In genomic region chr1:248863011-248863881, GRCh38 we compare ENCODE assay signal across 8 cellular contexts. TPM values are rescaled to one million over a fixed set of nuclear protein-coding genes. Genes with fewer than 3 reads are reported as not detected.
DNase-seq lines count a peak whose midpoint lies in the region; TF ChIP-seq lines count a peak whose summit lies in the region.

No MANE protein-coding gene starts in this region.

- in situ Hi-C loops in G401 (cut with HindIII; ENCODE audit: low sequenced_read_pairs), result no loop called here

- peak overlapping the region; percentile 97 for H2AFZ ChIP-seq in osteoblast (ENCODE audit: low read length)

- H3K27ac ChIP-seq in SJCRH30 (no peak overlapping the region), osteoblast (ENCODE audit: low read depth, low read length) (no peak overlapping the region), thymus (ENCODE audit: low read depth) (peak overlapping the region; percentile 95)

- peak overlapping the region; percentile 42 for H3K4me3 ChIP-seq in MG63
- peak overlapping the region; percentile 49 for H3K4me3 ChIP-seq in SJCRH30
- H3K4me3 ChIP-seq in osteoblast (ENCODE audit: insufficient read depth, low read length), result peak overlapping the region; percentile 78
- peak overlapping the region; percentile 85 for H3K4me3 ChIP-seq in thymus (ENCODE audit: low read length)

- H3K36me3 ChIP-seq in MG63 (no peaks in the 10 kb centered on the region), SJCRH30 (no peaks in the 10 kb centered on the region), osteoblast (ENCODE audit: insufficient read depth, low read length) (no peaks in the 10 kb centered on the region), thymus (ENCODE audit: control insufficient read depth, insufficient read depth) (no peaks in the 10 kb centered on the region)

- 14% methylated on average over 46 of the region's 46 CpGs for WGBS in thymus

- H3K27me3 ChIP-seq in MG63 (0 out of 2 replicates have a peak, but pooled peaks cover 2% of the 10 kb centered on the region), SJCRH30 (no peaks in the 10 kb centered on the region), osteoblast (ENCODE audit: insufficient read depth, low read length) (no peaks in the 10 kb centered on the region), thymus (ENCODE audit: control insufficient read depth, insufficient read depth) (no peaks in the 10 kb centered on the region)

- H3K4me1 ChIP-seq in SJCRH30 (peaks cover 7% of the 10 kb centered on the region), osteoblast (ENCODE audit: insufficient read depth, low read length) (peaks cover 22% of the 10 kb centered on the region), thymus (ENCODE audit: control insufficient read depth, insufficient read depth, low read length) (peaks cover 9% of the 10 kb centered on the region)

- H4K20me1 ChIP-seq in osteoblast (ENCODE audit: insufficient read depth, low read length), result no peaks in the 10 kb centered on the region

- H3K4me2 ChIP-seq in osteoblast (ENCODE audit: insufficient read depth, low read length), result peak overlapping the region; percentile 96

- no peak for TF ChIP-seq CTCF in osteoblast (IDR thresholded peaks at IDR 0.05; ENCODE audit: extremely low read depth, low read depth, low read length)

- H3K79me2 ChIP-seq in osteoblast (ENCODE audit: insufficient read depth, low read length), result peaks cover 4% of the 10 kb centered on the region

- DNase-seq in G401 (ENCODE audit: low spot score), result peak; percentile 95
- DNase-seq in HCEC 1CT, result peak; percentile 58
- DNase-seq in MG63, result peak; percentile 75
- DNase-seq in SJCRH30, result peak; percentile 86 to 91
- DNase-seq in activated naive CD4-positive, alpha-beta T cell treated with Interleukin-2 at 50 U/mL for 16 hours, result peak; percentile 82
- DNase-seq in glomerular visceral epithelial cell (ENCODE audit: extremely low spot score), result peak; percentile 81
- DNase-seq in osteoblast (ENCODE audit: insufficient read length, low spot score, missing footprints), result peak; percentile 93

- H3K9me3 ChIP-seq in MG63, result no peaks in the 10 kb centered on the region
- H3K9me3 ChIP-seq in SJCRH30 (replicated peaks), result no peaks in the 10 kb centered on the region
- H3K9me3 ChIP-seq in osteoblast (ENCODE audit: low read depth, low read length), result no peaks in the 10 kb centered on the region
- no peaks in the 10 kb centered on the region for H3K9me3 ChIP-seq in thymus (ENCODE audit: control insufficient read depth)

RNA-seq across cellular contexts. Expression of gene ZNF692, which starts 4.4 kb away (rescaled TPM):
- total RNA-seq in G401 (2014; rRNA removed; shearing (Covaris generic)), result 7.9 and 12.7 TPM in 2 replicates
- total RNA-seq in MG63 (2014; rRNA removed; shearing (Covaris generic); ENCODE audit: low replicate concordance), result 14.3 and 14.7 TPM in 2 replicates
- total RNA-seq in SJCRH30 (2014; rRNA removed; shearing (Covaris generic)), result 17.2 and 26.4 TPM in 2 replicates
- 9.1 and 12.3 TPM in 2 replicates for total RNA-seq in osteoblast
- 127 TPM for polyA plus RNA-seq in thymus

RNA-seq across cellular contexts. Expression of gene ZNF672, which starts 25.2 kb away (rescaled TPM):
- 57.1 and 63.1 TPM in 2 replicates for total RNA-seq in G401 (2014; rRNA removed; shearing (Covaris generic))
- 16.4 and 22.2 TPM in 2 replicates for total RNA-seq in MG63 (2014; rRNA removed; shearing (Covaris generic); ENCODE audit: low replicate concordance)
- total RNA-seq in SJCRH30 (2014; rRNA removed; shearing (Covaris generic)), result 15.9 and 17.0 TPM in 2 replicates
- 15.2 and 15.3 TPM in 2 replicates for total RNA-seq in osteoblast
- polyA plus RNA-seq in thymus, result 16.8 TPM

RNA-seq across cellular contexts. Expression of gene SH3BP5L, which starts 37.5 kb away (rescaled TPM):
- 23.1 and 24.6 TPM in 2 replicates for total RNA-seq in G401 (2014; rRNA removed; shearing (Covaris generic))
- total RNA-seq in MG63 (2014; rRNA removed; shearing (Covaris generic); ENCODE audit: low replicate concordance), result 15.8 and 30.0 TPM in 2 replicates
- total RNA-seq in SJCRH30 (2014; rRNA removed; shearing (Covaris generic)), result 14.2 and 15.8 TPM in 2 replicates
- 23.6 and 25.3 TPM in 2 replicates for total RNA-seq in osteoblast
- 15.0 TPM for polyA plus RNA-seq in thymus

RNA-seq across cellular contexts. Expression of gene PGBD2, which starts 42.8 kb away (rescaled TPM):
- total RNA-seq in G401 (2014; rRNA removed; shearing (Covaris generic)), result 5.3 and 10.0 TPM in 2 replicates
- 7.0 and 9.6 TPM in 2 replicates for total RNA-seq in MG63 (2014; rRNA removed; shearing (Covaris generic); ENCODE audit: low replicate concordance)
- 4.9 and 5.6 TPM in 2 replicates for total RNA-seq in SJCRH30 (2014; rRNA removed; shearing (Covaris generic))
- total RNA-seq in osteoblast, result 4.3 and 4.7 TPM in 2 replicates
- 8.8 TPM for polyA plus RNA-seq in thymus
